ENCODE assay signal across 1 cellular context in the genomic region with DNA sequence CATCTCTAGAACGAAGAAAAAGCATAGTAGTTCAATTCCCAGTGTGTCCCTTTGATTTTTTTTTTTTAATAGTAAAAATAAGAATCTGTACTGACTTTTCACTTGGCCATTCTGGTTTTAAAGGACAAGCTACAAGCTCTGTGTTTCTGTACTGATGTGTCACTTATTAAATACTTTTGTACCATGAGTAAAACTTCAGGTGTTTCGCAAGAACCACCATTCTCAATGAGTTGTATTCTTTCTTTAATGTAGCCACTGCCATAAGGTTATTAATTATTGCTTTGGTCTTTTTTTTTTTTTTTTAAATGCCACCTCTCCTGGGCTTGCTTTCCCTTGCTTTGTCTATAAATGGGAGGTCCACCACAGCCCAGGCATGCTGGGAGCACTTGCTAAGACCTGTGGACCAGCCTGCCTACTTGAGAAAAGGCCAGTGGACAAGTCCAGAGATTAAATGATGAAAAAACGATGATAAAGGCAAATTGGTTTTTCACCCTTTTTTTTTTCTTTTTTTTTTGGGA.
A peak's percentile ranks its signal among the peaks of the same experiment; 100 is the strongest.
TF ChIP-seq lines count a peak whose summit lies in the region.

No MANE protein-coding gene starts in this region.

TF ChIP-seq in HepG2, 621 proteins besides CTCF, POLR2A, EP300 and RAD21 (continues in another document):
- TF ChIP-seq ZNF549 (CRISPR knock-in tag; IDR thresholded peaks at IDR 0.05) = no peak
- no peak for TF ChIP-seq ZNF510 (CRISPR knock-in tag; IDR thresholded peaks at IDR 0.05; ENCODE audit: low read depth)
- TF ChIP-seq ADNP (CRISPR knock-in tag; IDR thresholded peaks at IDR 0.05) = no peak
- TF ChIP-seq, protein P1, sequence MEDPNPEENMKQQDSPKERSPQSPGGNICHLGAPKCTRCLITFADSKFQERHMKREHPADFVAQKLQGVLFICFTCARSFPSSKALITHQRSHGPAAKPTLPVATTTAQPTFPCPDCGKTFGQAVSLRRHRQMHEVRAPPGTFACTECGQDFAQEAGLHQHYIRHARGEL (CRISPR knock-in tag; IDR thresholded peaks at IDR 0.05) = no peak
- TF ChIP-seq, protein P2, sequence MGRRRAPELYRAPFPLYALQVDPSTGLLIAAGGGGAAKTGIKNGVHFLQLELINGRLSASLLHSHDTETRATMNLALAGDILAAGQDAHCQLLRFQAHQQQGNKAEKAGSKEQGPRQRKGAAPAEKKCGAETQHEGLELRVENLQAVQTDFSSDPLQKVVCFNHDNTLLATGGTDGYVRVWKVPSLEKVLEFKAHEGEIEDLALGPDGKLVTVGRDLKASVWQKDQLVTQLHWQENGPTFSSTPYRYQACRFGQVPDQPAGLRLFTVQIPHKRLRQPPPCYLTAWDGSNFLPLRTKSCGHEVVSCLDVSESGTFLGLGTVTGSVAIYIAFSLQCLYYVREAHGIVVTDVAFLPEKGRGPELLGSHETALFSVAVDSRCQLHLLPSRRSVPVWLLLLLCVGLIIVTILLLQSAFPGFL (CRISPR knock-in tag; IDR thresholded peaks at IDR 0.05) = no peak
- no peak for TF ChIP-seq GATAD2A (CRISPR knock-in tag; IDR thresholded peaks at IDR 0.05)
- TF ChIP-seq, protein P3, sequence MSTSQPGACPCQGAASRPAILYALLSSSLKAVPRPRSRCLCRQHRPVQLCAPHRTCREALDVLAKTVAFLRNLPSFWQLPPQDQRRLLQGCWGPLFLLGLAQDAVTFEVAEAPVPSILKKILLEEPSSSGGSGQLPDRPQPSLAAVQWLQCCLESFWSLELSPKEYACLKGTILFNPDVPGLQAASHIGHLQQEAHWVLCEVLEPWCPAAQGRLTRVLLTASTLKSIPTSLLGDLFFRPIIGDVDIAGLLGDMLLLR (CRISPR knock-in tag; IDR thresholded peaks at IDR 0.05) = no peak
- TF ChIP-seq DR1 (CRISPR knock-in tag; IDR thresholded peaks at IDR 0.05) = no peak
- TF ChIP-seq BHLHE40 (IDR thresholded peaks at IDR 0.05; ENCODE audit: low read length) = no peak
- TF ChIP-seq ZNF430 (CRISPR knock-in tag; IDR thresholded peaks at IDR 0.05) = no peak
- TF ChIP-seq, protein P4, sequence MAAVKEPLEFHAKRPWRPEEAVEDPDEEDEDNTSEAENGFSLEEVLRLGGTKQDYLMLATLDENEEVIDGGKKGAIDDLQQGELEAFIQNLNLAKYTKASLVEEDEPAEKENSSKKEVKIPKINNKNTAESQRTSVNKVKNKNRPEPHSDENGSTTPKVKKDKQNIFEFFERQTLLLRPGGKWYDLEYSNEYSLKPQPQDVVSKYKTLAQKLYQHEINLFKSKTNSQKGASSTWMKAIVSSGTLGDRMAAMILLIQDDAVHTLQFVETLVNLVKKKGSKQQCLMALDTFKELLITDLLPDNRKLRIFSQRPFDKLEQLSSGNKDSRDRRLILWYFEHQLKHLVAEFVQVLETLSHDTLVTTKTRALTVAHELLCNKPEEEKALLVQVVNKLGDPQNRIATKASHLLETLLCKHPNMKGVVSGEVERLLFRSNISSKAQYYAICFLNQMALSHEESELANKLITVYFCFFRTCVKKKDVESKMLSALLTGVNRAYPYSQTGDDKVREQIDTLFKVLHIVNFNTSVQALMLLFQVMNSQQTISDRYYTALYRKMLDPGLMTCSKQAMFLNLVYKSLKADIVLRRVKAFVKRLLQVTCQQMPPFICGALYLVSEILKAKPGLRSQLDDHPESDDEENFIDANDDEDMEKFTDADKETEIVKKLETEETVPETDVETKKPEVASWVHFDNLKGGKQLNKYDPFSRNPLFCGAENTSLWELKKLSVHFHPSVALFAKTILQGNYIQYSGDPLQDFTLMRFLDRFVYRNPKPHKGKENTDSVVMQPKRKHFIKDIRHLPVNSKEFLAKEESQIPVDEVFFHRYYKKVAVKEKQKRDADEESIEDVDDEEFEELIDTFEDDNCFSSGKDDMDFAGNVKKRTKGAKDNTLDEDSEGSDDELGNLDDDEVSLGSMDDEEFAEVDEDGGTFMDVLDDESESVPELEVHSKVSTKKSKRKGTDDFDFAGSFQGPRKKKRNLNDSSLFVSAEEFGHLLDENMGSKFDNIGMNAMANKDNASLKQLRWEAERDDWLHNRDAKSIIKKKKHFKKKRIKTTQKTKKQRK (IDR thresholded peaks at IDR 0.05; ENCODE audit: low read length) = no peak
- TF ChIP-seq ISL2 (CRISPR knock-in tag; IDR thresholded peaks at IDR 0.05) = no peak
- no peak for TF ChIP-seq TOPORS (CRISPR knock-in tag; IDR thresholded peaks at IDR 0.05)
- TF ChIP-seq, protein P5, sequence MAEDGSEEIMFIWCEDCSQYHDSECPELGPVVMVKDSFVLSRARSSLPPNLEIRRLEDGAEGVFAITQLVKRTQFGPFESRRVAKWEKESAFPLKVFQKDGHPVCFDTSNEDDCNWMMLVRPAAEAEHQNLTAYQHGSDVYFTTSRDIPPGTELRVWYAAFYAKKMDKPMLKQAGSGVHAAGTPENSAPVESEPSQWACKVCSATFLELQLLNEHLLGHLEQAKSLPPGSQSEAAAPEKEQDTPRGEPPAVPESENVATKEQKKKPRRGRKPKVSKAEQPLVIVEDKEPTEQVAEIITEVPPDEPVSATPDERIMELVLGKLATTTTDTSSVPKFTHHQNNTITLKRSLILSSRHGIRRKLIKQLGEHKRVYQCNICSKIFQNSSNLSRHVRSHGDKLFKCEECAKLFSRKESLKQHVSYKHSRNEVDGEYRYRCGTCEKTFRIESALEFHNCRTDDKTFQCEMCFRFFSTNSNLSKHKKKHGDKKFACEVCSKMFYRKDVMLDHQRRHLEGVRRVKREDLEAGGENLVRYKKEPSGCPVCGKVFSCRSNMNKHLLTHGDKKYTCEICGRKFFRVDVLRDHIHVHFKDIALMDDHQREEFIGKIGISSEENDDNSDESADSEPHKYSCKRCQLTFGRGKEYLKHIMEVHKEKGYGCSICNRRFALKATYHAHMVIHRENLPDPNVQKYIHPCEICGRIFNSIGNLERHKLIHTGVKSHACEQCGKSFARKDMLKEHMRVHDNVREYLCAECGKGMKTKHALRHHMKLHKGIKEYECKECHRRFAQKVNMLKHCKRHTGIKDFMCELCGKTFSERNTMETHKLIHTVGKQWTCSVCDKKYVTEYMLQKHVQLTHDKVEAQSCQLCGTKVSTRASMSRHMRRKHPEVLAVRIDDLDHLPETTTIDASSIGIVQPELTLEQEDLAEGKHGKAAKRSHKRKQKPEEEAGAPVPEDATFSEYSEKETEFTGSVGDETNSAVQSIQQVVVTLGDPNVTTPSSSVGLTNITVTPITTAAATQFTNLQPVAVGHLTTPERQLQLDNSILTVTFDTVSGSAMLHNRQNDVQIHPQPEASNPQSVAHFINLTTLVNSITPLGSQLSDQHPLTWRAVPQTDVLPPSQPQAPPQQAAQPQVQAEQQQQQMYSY (CRISPR knock-in tag; IDR thresholded peaks at IDR 0.05) = no peak
- TF ChIP-seq TAF15 (IDR thresholded peaks at IDR 0.05; ENCODE audit: low read depth, low read length, poor library complexity, severe bottlenecking) = no peak
- peak; percentile 95 for TF ChIP-seq CEBPB (IDR thresholded peaks at IDR 0.05; ENCODE audit: borderline replicate concordance, low read depth, low read length)
- no peak for TF ChIP-seq SIX4 (CRISPR knock-in tag; IDR thresholded peaks at IDR 0.05)
- TF ChIP-seq, protein P6, sequence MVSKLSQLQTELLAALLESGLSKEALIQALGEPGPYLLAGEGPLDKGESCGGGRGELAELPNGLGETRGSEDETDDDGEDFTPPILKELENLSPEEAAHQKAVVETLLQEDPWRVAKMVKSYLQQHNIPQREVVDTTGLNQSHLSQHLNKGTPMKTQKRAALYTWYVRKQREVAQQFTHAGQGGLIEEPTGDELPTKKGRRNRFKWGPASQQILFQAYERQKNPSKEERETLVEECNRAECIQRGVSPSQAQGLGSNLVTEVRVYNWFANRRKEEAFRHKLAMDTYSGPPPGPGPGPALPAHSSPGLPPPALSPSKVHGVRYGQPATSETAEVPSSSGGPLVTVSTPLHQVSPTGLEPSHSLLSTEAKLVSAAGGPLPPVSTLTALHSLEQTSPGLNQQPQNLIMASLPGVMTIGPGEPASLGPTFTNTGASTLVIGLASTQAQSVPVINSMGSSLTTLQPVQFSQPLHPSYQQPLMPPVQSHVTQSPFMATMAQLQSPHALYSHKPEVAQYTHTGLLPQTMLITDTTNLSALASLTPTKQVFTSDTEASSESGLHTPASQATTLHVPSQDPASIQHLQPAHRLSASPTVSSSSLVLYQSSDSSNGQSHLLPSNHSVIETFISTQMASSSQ (IDR thresholded peaks at IDR 0.05; ENCODE audit: low read depth) = peak; percentile 15; the same call in 1 of the 2 replicates
- TF ChIP-seq, protein P6 (CRISPR knock-in tag; IDR thresholded peaks at IDR 0.05; ENCODE audit: borderline replicate concordance) = no peak
- TF ChIP-seq ZNF569 (CRISPR knock-in tag; IDR thresholded peaks at IDR 0.05; ENCODE audit: borderline replicate concordance) = no peak
- TF ChIP-seq RELA (CRISPR knock-in tag; IDR thresholded peaks at IDR 0.05) = no peak
- no peak for TF ChIP-seq PAWR (CRISPR knock-in tag; IDR thresholded peaks at IDR 0.05; ENCODE audit: borderline replicate concordance)
- TF ChIP-seq, protein P7, sequence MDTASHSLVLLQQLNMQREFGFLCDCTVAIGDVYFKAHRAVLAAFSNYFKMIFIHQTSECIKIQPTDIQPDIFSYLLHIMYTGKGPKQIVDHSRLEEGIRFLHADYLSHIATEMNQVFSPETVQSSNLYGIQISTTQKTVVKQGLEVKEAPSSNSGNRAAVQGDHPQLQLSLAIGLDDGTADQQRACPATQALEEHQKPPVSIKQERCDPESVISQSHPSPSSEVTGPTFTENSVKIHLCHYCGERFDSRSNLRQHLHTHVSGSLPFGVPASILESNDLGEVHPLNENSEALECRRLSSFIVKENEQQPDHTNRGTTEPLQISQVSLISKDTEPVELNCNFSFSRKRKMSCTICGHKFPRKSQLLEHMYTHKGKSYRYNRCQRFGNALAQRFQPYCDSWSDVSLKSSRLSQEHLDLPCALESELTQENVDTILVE (CRISPR knock-in tag; IDR thresholded peaks at IDR 0.05) = no peak
- no peak; the same call in 1 of the 2 replicates for TF ChIP-seq RBFOX2 (IDR thresholded peaks at IDR 0.05; ENCODE audit: low read depth, low read length)
- no peak for TF ChIP-seq ZBTB1 (CRISPR knock-in tag; IDR thresholded peaks at IDR 0.05; ENCODE audit: borderline replicate concordance)
- TF ChIP-seq MAFK (conservative IDR thresholded peaks at IDR 0.05 in 1 of 2, IDR thresholded peaks at IDR 0.05 in 1 of 2; ENCODE audit: low read length in 2 of 2) = peak in 1 of 2 experiments; percentile 11; a peak in 1 of 4 replicates
- TF ChIP-seq CEBPG (CRISPR knock-in tag; IDR thresholded peaks at IDR 0.05) = peak; percentile 88
- TF ChIP-seq, protein P8, sequence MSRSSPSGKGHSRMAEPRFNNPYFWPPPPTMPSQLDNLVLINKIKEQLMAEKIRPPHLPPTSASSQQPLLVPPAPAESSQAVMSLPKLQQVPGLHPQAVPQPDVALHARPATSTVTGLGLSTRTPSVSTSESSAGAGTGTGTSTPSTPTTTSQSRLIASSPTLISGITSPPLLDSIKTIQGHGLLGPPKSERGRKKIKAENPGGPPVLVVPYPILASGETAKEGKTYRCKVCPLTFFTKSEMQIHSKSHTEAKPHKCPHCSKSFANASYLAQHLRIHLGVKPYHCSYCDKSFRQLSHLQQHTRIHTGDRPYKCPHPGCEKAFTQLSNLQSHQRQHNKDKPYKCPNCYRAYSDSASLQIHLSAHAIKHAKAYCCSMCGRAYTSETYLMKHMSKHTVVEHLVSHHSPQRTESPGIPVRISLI (CRISPR knock-in tag; IDR thresholded peaks at IDR 0.05; ENCODE audit: borderline replicate concordance) = 0 out of 2 replicates have a peak, but pooled peaks have one; percentile 12
- no peak for TF ChIP-seq HMG20A (CRISPR knock-in tag; IDR thresholded peaks at IDR 0.05; ENCODE audit: borderline replicate concordance)
- TF ChIP-seq, protein P9, sequence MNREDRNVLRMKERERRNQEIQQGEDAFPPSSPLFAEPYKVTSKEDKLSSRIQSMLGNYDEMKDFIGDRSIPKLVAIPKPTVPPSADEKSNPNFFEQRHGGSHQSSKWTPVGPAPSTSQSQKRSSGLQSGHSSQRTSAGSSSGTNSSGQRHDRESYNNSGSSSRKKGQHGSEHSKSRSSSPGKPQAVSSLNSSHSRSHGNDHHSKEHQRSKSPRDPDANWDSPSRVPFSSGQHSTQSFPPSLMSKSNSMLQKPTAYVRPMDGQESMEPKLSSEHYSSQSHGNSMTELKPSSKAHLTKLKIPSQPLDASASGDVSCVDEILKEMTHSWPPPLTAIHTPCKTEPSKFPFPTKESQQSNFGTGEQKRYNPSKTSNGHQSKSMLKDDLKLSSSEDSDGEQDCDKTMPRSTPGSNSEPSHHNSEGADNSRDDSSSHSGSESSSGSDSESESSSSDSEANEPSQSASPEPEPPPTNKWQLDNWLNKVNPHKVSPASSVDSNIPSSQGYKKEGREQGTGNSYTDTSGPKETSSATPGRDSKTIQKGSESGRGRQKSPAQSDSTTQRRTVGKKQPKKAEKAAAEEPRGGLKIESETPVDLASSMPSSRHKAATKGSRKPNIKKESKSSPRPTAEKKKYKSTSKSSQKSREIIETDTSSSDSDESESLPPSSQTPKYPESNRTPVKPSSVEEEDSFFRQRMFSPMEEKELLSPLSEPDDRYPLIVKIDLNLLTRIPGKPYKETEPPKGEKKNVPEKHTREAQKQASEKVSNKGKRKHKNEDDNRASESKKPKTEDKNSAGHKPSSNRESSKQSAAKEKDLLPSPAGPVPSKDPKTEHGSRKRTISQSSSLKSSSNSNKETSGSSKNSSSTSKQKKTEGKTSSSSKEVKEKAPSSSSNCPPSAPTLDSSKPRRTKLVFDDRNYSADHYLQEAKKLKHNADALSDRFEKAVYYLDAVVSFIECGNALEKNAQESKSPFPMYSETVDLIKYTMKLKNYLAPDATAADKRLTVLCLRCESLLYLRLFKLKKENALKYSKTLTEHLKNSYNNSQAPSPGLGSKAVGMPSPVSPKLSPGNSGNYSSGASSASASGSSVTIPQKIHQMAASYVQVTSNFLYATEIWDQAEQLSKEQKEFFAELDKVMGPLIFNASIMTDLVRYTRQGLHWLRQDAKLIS (CRISPR knock-in tag; IDR thresholded peaks at IDR 0.05) = no peak
- TF ChIP-seq FOXK2 (IDR thresholded peaks at IDR 0.05) = no peak
- peak; percentile 13; the same call in 1 of the 2 replicates for TF ChIP-seq SMC3 (IDR thresholded peaks at IDR 0.05; ENCODE audit: low read length)
- TF ChIP-seq ZNF788 (CRISPR knock-in tag; IDR thresholded peaks at IDR 0.05; ENCODE audit: borderline replicate concordance) = no peak
- TF ChIP-seq ZNF30 (CRISPR knock-in tag; IDR thresholded peaks at IDR 0.05) = no peak
- no peak for TF ChIP-seq TSC22D2 (CRISPR knock-in tag; IDR thresholded peaks at IDR 0.05; ENCODE audit: borderline replicate concordance)
